Comparison of ENCODE assay signal across 12 cellular contexts in the genomic region with DNA sequence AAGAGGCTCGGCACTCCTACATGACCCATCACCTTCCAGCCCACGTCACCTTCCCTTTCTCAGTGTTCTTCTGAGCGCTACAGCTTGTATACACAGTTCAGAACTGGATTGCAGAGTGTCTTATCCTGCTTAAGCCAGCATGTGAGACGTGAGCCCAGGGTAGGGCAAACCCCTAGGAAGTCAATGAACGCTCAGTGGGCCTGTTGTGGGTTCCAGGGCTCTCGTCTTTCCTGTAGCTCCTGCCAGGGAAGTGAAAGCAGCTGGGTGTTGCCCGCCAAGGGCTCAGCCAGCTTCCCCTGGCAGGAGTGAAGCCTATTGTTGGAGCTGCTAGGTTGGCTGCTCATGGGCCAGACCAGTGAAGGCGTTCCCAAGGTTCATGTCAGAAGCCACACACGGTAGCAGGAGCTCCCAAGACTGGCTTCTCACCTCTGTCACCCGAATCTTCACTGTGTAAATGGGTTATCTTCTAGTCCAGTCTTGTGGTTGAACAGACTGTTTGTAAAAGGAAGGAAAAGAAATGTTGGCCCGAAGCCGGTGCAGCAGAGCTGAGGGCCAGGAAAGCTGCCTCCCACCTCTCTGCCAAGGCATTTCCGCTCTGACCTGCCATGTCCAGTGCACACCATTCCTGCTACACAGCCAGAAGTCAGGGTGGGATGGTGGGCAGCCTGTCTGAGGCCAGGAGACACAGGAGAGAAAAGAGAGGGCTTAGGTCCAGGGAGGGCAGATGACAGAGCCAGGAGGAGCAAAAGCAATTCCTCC.
A peak's percentile ranks its signal among the peaks of the same experiment; 100 is the strongest.
DNase-seq lines count a peak whose midpoint lies in the region; ATAC-seq and TF ChIP-seq lines count a peak whose summit lies in the region.
"Had no signal": no experiment of that assay in that cellular context is flagged by ENCODE, and none has a peak within 500 bp of the region (broad histone marks: within the 10 kb centered on the region; RNA-seq: fewer than 3 reads in every experiment).

No MANE protein-coding gene starts in this region.

- WGBS in lung, 2 donors = 25 to 44% methylated on average over 13 of the region's 13 CpGs

- no peak overlapping the region for H3K4me3 ChIP-seq in choroid plexus epithelial cell (ENCODE audit: low read depth, low read length)
- no peak overlapping the region for H3K4me3 ChIP-seq in lung
- peak overlapping the region in 1 of 2 donors; percentile 44 for H3K4me3 ChIP-seq in stomach smooth muscle (ENCODE audit: low read length in 2 of 2)

- no peak for TF ChIP-seq CTCF in choroid plexus epithelial cell (conservative IDR thresholded peaks at IDR 0.05; ENCODE audit: low read depth, low read length)
- no peak for TF ChIP-seq CTCF in lung (IDR thresholded peaks at IDR 0.05; ENCODE audit: control extremely low read depth, extremely low read depth)

- DNase-seq in KG1 (lab: John Stamatoyannopoulos, UW) = peak; percentile 77
- peak; percentile 37 for DNase-seq in choroid plexus epithelial cell (ENCODE audit: low read depth)
- peak; percentile 45 for DNase-seq in lung (ENCODE audit: low spot score)
- DNase-seq in activated T-cell treated with anti-CD3 and anti-CD28 coated beads, Interleukin-2, amount 50 U/mL, for 48 hours = no peak
- no peak for DNase-seq in stimulated activated CD4-positive, alpha-beta T cell treated with anti-CD3 and anti-CD28 coated beads, Interleukin-1b, Interleukin-23, amount 100 ng/mL, for 48 hours
- DNase-seq: amniotic stem cell; DMS 273 treated with DMSO at 0.1 percent for 48 hours; naive thymus-derived CD8-positive, alpha-beta T cell had no signal

- peak overlapping the region; percentile 11 to 51 for H3K9ac ChIP-seq in stomach smooth muscle (ENCODE audit: low read length in 2 of 2)

- H3K9me3 ChIP-seq in lung (ENCODE audit: control insufficient read depth in 2 of 2, insufficient read depth in 1 of 2, low read length in 1 of 2) (peaks cover 0 to 11% of the 10 kb centered on the region in 2 donors), stomach smooth muscle (ENCODE audit: control insufficient read depth in 2 of 2, low read length in 2 of 2) (no peaks in the 10 kb centered on the region)

- H3K27me3 ChIP-seq in lung (ENCODE audit: control insufficient read depth, insufficient read depth) (no peaks in the 10 kb centered on the region), stomach smooth muscle (ENCODE audit: control insufficient read depth in 1 of 2, insufficient read depth in 2 of 2, low read length in 2 of 2) (no peaks in the 10 kb centered on the region)

- no peaks in the 10 kb centered on the region for H3K36me3 ChIP-seq in lung (ENCODE audit: control insufficient read depth in 2 of 2, insufficient read depth in 2 of 2, low read length in 2 of 2)
- no peaks in the 10 kb centered on the region for H3K36me3 ChIP-seq in stomach smooth muscle (ENCODE audit: control insufficient read depth in 2 of 2, insufficient read depth in 2 of 2, low read length in 2 of 2)

- peak overlapping the region; percentile 68 to 86 for H3K27ac ChIP-seq in lung (ENCODE audit: low read depth in 1 of 2, low read length in 1 of 2)
- H3K27ac ChIP-seq in stomach smooth muscle (ENCODE audit: low read length) = peak overlapping the region; percentile 93

- peak; percentile 49 for ATAC-seq in lung (ENCODE audit: insufficient read depth, low FRiP score)
- no peak for ATAC-seq in GM19397 (IDR thresholded peaks at IDR 0.05; ENCODE audit: unreplicated experiment)
- ATAC-seq in GM18520 (IDR thresholded peaks at IDR 0.05; ENCODE audit: unreplicated experiment) = no peak
- ATAC-seq: naive thymus-derived CD8-positive, alpha-beta T cell; WTC11 had no signal

- H3K4me1 ChIP-seq in lung (ENCODE audit: control insufficient read depth in 2 of 2, insufficient read depth in 2 of 2, low read length in 2 of 2) (peaks cover 4 to 12% of the 10 kb centered on the region in 2 donors), stomach smooth muscle (ENCODE audit: control insufficient read depth, insufficient read depth, low read length) (peaks cover 56% of the 10 kb centered on the region)

Comparison
In these comparisons a context has a peak if more than half of its experiments do, and no peak if none do; other contexts are left out.
1. DNase-seq: peak in KG1 (single experiment), choroid plexus epithelial cell (single experiment) and lung (single experiment); none in activated T-cell treated with anti-CD3 and anti-CD28 coated beads, Interleukin-2, amount 50 U/mL, for 48 hours (0 of 2) and stimulated activated CD4-positive, alpha-beta T cell treated with anti-CD3 and anti-CD28 coated beads, Interleukin-1b, Interleukin-23, amount 100 ng/mL, for 48 hours (single experiment).